Comparison of ENCODE assay signal across 11 cellular contexts in the genomic region with DNA sequence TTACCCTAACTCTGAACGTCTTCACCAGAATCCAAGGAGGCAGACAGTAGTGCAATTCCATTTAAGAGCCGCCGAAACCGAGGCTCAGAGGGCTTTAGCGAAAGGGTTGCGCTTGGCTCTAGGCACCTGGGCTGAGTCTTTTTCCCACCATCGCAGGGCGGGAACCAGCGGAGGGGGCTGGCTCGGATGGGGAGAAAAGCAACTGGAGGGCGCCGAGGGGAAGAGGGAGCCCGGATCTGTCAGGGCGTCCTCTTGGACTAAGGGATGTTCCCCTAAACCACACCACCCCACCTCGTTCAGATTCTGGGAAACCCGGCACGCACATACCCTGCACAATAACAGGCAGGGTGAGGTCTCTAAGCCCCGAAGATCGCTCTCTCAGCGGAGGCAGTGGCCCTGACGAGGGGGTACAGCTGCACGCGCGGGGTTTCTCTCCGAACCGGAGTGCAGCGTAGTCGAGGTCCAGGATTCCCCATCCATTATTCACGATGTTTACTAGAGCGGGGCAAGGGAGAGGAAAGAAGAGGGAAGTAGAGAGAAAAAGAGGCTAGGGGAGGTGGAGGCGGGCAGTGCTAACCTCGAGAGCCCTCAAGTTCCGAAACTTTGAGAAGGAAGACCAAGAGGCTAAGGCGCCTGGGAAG. TPM values are rescaled to one million over a fixed set of nuclear protein-coding genes. Genes with fewer than 3 reads are reported as not detected.
"Had no signal": no experiment of that assay in that cellular context is flagged by ENCODE, and none has a peak within 500 bp of the region (broad histone marks: within the 10 kb centered on the region; RNA-seq: fewer than 3 reads in every experiment).

No MANE protein-coding gene starts in this region.

- H3K4me3 Mint-ChIP-seq: stimulated activated memory B cell treated with anti-CD40 and anti-IgM and Interleukin-4, amounts not matched to agents 10 μg/mL and 1 μg/mL and 100 μg/mL, for 72 hours; T-helper 2 cell treated with Interferon-gamma antibody and Interleukin-4, amounts not matched to agents 5 μg/mL and 100 μg/mL, for 36 hours had no signal

- ATAC-seq: left colon; lower lobe of right lung; stimulated activated memory B cell treated with anti-CD40 and anti-IgM and Interleukin-4, amounts not matched to agents 10 μg/mL and 1 μg/mL and 100 μg/mL, for 72 hours had no signal

- H3K4me3 ChIP-seq: colonic mucosa, esophagus muscularis mucosa, lower lobe of right lung, thyroid gland had no signal

- H3K27ac ChIP-seq: colonic mucosa, esophagus muscularis mucosa, lower lobe of right lung, neutrophil, thyroid gland had no signal

- H3K27ac Mint-ChIP-seq: stimulated activated memory B cell treated with anti-CD40 and anti-IgM and Interleukin-4, amounts not matched to agents 10 μg/mL and 1 μg/mL and 100 μg/mL, for 72 hours had no signal

- H3K9me3 ChIP-seq: colonic mucosa, esophagus muscularis mucosa, lower lobe of right lung, neutrophil, thyroid gland had no signal

- H3K36me3 ChIP-seq: colonic mucosa, esophagus muscularis mucosa, lower lobe of right lung, neutrophil, thyroid gland had no signal

- H3K36me3 Mint-ChIP-seq: stimulated activated memory B cell treated with anti-CD40 and anti-IgM and Interleukin-4, amounts not matched to agents 10 μg/mL and 1 μg/mL and 100 μg/mL, for 72 hours had no signal

- H3K4me1 ChIP-seq: colonic mucosa, lower lobe of right lung had no signal

- H3K9me3 Mint-ChIP-seq: T-helper 2 cell treated with Interferon-gamma antibody and Interleukin-4, amounts not matched to agents 5 μg/mL and 100 μg/mL, for 36 hours had no signal

- DNase-seq: activated naive CD4-positive, alpha-beta T cell treated with anti-CD3 and anti-CD28 coated beads, Interleukin-2, amount 50 U/mL, for 16 hours; central memory CD4-positive, alpha-beta T cell; colonic mucosa; hippocampal formation; left colon; lower lobe of right lung; thyroid gland had no signal

RNA-seq across cellular contexts. Expression of a gene that starts 1.3 kb away (rescaled TPM):
- total RNA-seq: colonic mucosa, left colon, lower lobe of right lung, thyroid gland had no signal
